ENCODE assay signal across 8 cellular contexts in the genomic region with DNA sequence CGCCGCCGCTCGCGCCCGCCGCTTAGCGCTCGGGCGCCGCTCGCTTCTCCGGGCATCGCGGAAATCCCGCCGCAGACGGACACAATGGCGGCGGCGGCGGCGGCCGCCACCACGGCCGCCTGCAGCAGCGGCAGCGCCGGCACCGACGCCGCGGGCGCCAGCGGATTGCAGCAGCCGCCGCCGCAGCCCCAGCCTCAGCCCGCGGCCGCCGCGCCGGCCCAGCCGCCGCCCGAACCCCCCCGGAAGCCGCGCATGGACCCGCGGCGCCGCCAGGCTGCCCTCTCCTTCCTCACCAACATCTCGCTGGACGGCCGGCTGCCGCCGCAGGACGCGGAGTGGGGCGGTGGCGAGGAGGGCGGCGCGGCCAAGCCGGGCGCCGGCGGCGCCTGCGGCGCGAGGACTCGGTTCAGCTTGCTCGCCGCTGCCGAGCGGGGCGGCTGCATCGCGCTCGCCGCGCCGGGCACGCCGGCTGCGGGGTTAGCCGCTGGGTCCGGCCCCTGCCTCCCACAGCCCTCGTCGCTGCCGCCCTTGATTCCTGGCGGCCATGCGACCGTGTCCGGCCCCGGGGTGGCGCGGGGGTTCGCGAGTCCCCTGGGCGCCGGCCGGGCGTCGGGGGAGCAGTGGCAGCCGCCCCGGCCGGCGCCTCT. TPM values are rescaled to one million over a fixed set of nuclear protein-coding genes. Genes with fewer than 3 reads are reported as not detected.
DNase-seq lines count a peak whose midpoint lies in the region; ATAC-seq and TF ChIP-seq lines count a peak whose summit lies in the region.

No MANE protein-coding gene starts in this region.

- peak; percentile 36 for ATAC-seq in GM19328 (IDR thresholded peaks at IDR 0.05; ENCODE audit: unreplicated experiment)

- peaks cover 5 to 9% of the 10 kb centered on the region in 2 donors for H3K36me3 Mint-ChIP-seq in CD14-positive monocyte
- H3K36me3 Mint-ChIP-seq in activated naive CD4-positive, alpha-beta T cell treated with anti-CD3 and anti-CD28 coated beads for 36 hours (ENCODE audit: low read depth) = no peaks in the 10 kb centered on the region

- H3K27me3 Mint-ChIP-seq in CD14-positive monocyte (ENCODE audit: low read depth in 3 of 3) = peaks cover 53 to 67% (median 53%) of the 10 kb centered on the region in 3 donors
- peaks cover 42% of the 10 kb centered on the region for H3K27me3 Mint-ChIP-seq in activated naive CD4-positive, alpha-beta T cell treated with anti-CD3 and anti-CD28 coated beads for 36 hours (ENCODE audit: low read depth)

- peak overlapping the region; percentile 64 for H3K4me3 ChIP-seq in LNCaP clone FGC (ENCODE audit: low read depth, low read length)
- peak overlapping the region; percentile 76 for H3K4me3 ChIP-seq in retinal pigment epithelial cell (ENCODE audit: low read length)

- peaks cover 20% of the 10 kb centered on the region for H3K4me1 Mint-ChIP-seq in CD14-positive monocyte
- peaks cover 14% of the 10 kb centered on the region for H3K4me1 Mint-ChIP-seq in activated naive CD4-positive, alpha-beta T cell treated with anti-CD3 and anti-CD28 coated beads for 36 hours (ENCODE audit: low read depth)

- TF ChIP-seq CTCF in CD14-positive monocyte (IDR thresholded peaks at IDR 0.05) (no peak), LNCaP clone FGC (IDR thresholded peaks at IDR 0.05; ENCODE audit: control insufficient read depth, extremely low read depth, insufficient read depth) (no peak), retinal pigment epithelial cell (conservative IDR thresholded peaks at IDR 0.05; ENCODE audit: low read depth, low read length) (no peak)

- H3K27ac Mint-ChIP-seq in CD14-positive monocyte = no peak overlapping the region
- H3K27ac Mint-ChIP-seq in activated naive CD4-positive, alpha-beta T cell treated with anti-CD3 and anti-CD28 coated beads for 36 hours = no peak overlapping the region

- intact Hi-C loops in CD14-positive monocyte (cut with micrococcal nuclease) = loop anchor here in 1 of 2 donors (10.0 kb wide), 2 partner anchors 89 to 119 kb away; no protein-coding TSS in a partner anchor
- intact Hi-C loops in activated naive CD4-positive, alpha-beta T cell treated with anti-CD3 and anti-CD28 coated beads for 36 hours (cut with micrococcal nuclease) = loop anchor here (2.0 to 5.0 kb wide), 3 partner anchors 203 to 451 kb away; a partner anchor contains a TSS

- DNase-seq in CD14-positive monocyte (ENCODE audit: low spot score) (no peak), LNCaP clone FGC (ENCODE audit: low read depth) (no peak), hepatic stellate cell (ENCODE audit: low spot score) (peak; percentile 59), retinal pigment epithelial cell (ENCODE audit: low read depth) (no peak), T-helper 1 cell (no peak), NCI-H2029 (lab: John Stamatoyannopoulos, UW) (no peak)
- peak; percentile 15 for DNase-seq in activated naive CD4-positive, alpha-beta T cell treated with anti-CD3 and anti-CD28 coated beads for 36 hours

- H3K4me3 Mint-ChIP-seq in CD14-positive monocyte = peak overlapping the region; percentile 30 to 77
- peak overlapping the region; percentile 34 for H3K4me3 Mint-ChIP-seq in activated naive CD4-positive, alpha-beta T cell treated with anti-CD3 and anti-CD28 coated beads for 36 hours

- peaks cover 0 to 21% (median 9%) of the 10 kb centered on the region in 7 donors for H3K9me3 Mint-ChIP-seq in CD14-positive monocyte
- no peaks in the 10 kb centered on the region for H3K9me3 Mint-ChIP-seq in activated naive CD4-positive, alpha-beta T cell treated with anti-CD3 and anti-CD28 coated beads for 36 hours

- CTCF ChIA-PET in activated naive CD4-positive, alpha-beta T cell treated with anti-CD3 and anti-CD28 coated beads for 36 hours (lab: Charles Lee) = no interaction called here

RNA-seq across cellular contexts. Expression of a gene that starts 0.5 kb away (rescaled TPM):
- under 1 TPM in 1 of 2 donors, not detected in 1; 0.09 TPM for polyA plus RNA-seq in CD14-positive monocyte
- total RNA-seq in activated naive CD4-positive, alpha-beta T cell treated with anti-CD3 and anti-CD28 coated beads for 36 hours = under 1 TPM; 0.12 to 0.38 TPM

Comparison
In these comparisons a context has a peak if more than half of its experiments do, and no peak if none do; other contexts are left out.
1. DNase-seq: peak in activated naive CD4-positive, alpha-beta T cell treated with anti-CD3 and anti-CD28 coated beads for 36 hours (single experiment) and hepatic stellate cell (single experiment); none in CD14-positive monocyte (single experiment), LNCaP clone FGC (single experiment), retinal pigment epithelial cell (single experiment), T-helper 1 cell (0 of 5) and NCI-H2029 (single experiment).